1 cellular context compared by ENCODE assay signal in genomic region chr3:179967622-179968021, GRCh38.
TF ChIP-seq lines count a peak whose summit lies in the region.

No MANE protein-coding gene starts in this region.

TF ChIP-seq in GM12878, 131 proteins besides CTCF, POLR2A, EP300 and RAD21 (continued from another document):
- TF ChIP-seq PKNOX1 (IDR thresholded peaks at IDR 0.05): no peak
- no peak for TF ChIP-seq BCLAF1 (IDR thresholded peaks at IDR 0.05)
- no peak for TF ChIP-seq POLR2AphosphoS5 (IDR thresholded peaks at IDR 0.05; ENCODE audit: low read length)
- no peak for TF ChIP-seq TARDBP (IDR thresholded peaks at IDR 0.05; ENCODE audit: borderline replicate concordance)
TF ChIP-seq in GM12878: peak in this region for 10.
